ENCODE assay signal across 6 cellular contexts in genomic region chr3:119594929-119595328, GRCh38. TPM values are rescaled to one million over a fixed set of nuclear protein-coding genes. Genes with fewer than 3 reads are reported as not detected.
"Had no signal": no experiment of that assay in that cellular context is flagged by ENCODE, and none has a peak within 500 bp of the region (broad histone marks: within the 10 kb centered on the region; RNA-seq: fewer than 3 reads in every experiment).

No MANE protein-coding gene starts in this region.

RNA-seq across cellular contexts. Expression of gene PLA1A, which starts 2.8 kb away (rescaled TPM):
- total RNA-seq: GM23338, H1, H9, HFFc6, HT1080, IMR-90 had no signal
- polyA plus RNA-seq: GM23338, H1, IMR-90 had no signal

RNA-seq across cellular contexts. Expression of gene ADPRH, which starts 15.6 kb away (rescaled TPM):
- total RNA-seq: HT1080 had no signal

RNA-seq across cellular contexts. Expression of gene CD80, which starts 35.5 kb away (rescaled TPM):
- total RNA-seq: GM23338, H1, H9, HFFc6, HT1080, IMR-90 had no signal
- polyA plus RNA-seq: GM23338, IMR-90 had no signal
